Comparison of ENCODE assay signal across 11 cellular contexts in the genomic region with DNA sequence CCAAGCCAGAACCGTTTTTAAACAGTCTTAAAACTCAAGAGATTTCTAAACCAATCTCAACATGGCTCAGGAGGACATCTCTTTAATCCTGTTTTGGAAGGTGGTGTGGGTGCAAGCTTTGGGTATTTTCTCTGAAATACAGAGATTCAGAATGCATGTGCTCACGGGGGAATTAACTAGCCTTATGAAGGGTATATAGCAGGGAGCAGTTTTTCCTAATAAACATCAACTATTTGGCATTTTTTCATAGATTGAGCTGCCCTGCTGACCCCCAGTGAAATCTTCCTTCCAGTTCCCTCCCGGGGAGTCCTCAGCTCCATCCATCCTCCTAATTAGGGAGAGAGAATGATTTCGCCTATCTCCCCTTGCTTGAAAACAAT.
A peak's percentile ranks its signal among the peaks of the same experiment; 100 is the strongest.
DNase-seq lines count a peak whose midpoint lies in the region; ATAC-seq and TF ChIP-seq lines count a peak whose summit lies in the region.
"Had no signal": no experiment of that assay in that cellular context is flagged by ENCODE, and none has a peak within 500 bp of the region (broad histone marks: within the 10 kb centered on the region; RNA-seq: fewer than 3 reads in every experiment).

No MANE protein-coding gene starts in this region.

- peak in 1 of 4 experiments; percentile 11 for TF ChIP-seq CTCF in gastroesophageal sphincter (IDR thresholded peaks at IDR 0.05)
- TF ChIP-seq CTCF in GM20000 (IDR thresholded peaks at IDR 0.05; ENCODE audit: extremely low read depth, missing control alignments): no peak

- TF ChIP-seq EP300 in gastroesophageal sphincter (IDR thresholded peaks at IDR 0.05): no peak

- H3K27me3 ChIP-seq in CD8-positive, alpha-beta memory T cell (ENCODE audit: insufficient read depth, low read length, poor library complexity, severe bottlenecking): no peaks in the 10 kb centered on the region
- no peaks in the 10 kb centered on the region for H3K27me3 ChIP-seq in SJCRH30
- H3K27me3 ChIP-seq in gastroesophageal sphincter: no peaks in the 10 kb centered on the region
- H3K27me3 ChIP-seq in rectal smooth muscle tissue (ENCODE audit: control insufficient read depth, insufficient read depth, low read length): no peaks in the 10 kb centered on the region
- H3K27me3 ChIP-seq: pancreas, testis had no signal

- H3K27me3 Mint-ChIP-seq in CD8-positive, alpha-beta memory T cell: no peaks in the 10 kb centered on the region
- H3K27me3 Mint-ChIP-seq in T-cell: no peaks in the 10 kb centered on the region

- peaks cover 45 to 52% (median 49%) of the 10 kb centered on the region in 3 donors for H3K4me1 Mint-ChIP-seq in CD8-positive, alpha-beta memory T cell
- peaks cover 24 to 55% (median 27%) of the 10 kb centered on the region in 3 donors for H3K4me1 Mint-ChIP-seq in T-cell

- POLR2A ChIA-PET in CD8-positive, alpha-beta memory T cell (lab: Charles Lee): no interaction called here
- POLR2A ChIA-PET in T-cell (lab: Charles Lee): no interaction called here

- no peak overlapping the region for H3K4me3 Mint-ChIP-seq in CD8-positive, alpha-beta memory T cell
- H3K4me3 Mint-ChIP-seq in T-cell: no peak overlapping the region

- H3K9me3 ChIP-seq in CD8-positive, alpha-beta memory T cell (ENCODE audit: low read length): no peaks in the 10 kb centered on the region
- H3K9me3 ChIP-seq in SJCRH30 (replicated peaks): no peaks in the 10 kb centered on the region
- H3K9me3 ChIP-seq in gastroesophageal sphincter: no peaks in the 10 kb centered on the region
- H3K9me3 ChIP-seq: pancreas, testis had no signal

- H3K9ac ChIP-seq in rectal smooth muscle tissue (ENCODE audit: low read length): no peak overlapping the region

- TF ChIP-seq POLR2A in gastroesophageal sphincter (IDR thresholded peaks at IDR 0.05): no peak

- peaks cover 25% of the 10 kb centered on the region for H3K4me1 ChIP-seq in CD8-positive, alpha-beta memory T cell (ENCODE audit: insufficient read depth, low read length)
- H3K4me1 ChIP-seq in SJCRH30 (peaks cover 17% of the 10 kb centered on the region; the same call in 1 of the 2 replicates), gastroesophageal sphincter (peaks cover 6 to 67% (median 28%) of the 10 kb centered on the region in 3 donors), rectal smooth muscle tissue (ENCODE audit: control insufficient read depth, insufficient read depth, low read length) (peaks cover 19% of the 10 kb centered on the region)

- DNase-seq in CD8-positive, alpha-beta memory T cell: no peak
- DNase-seq in SJCRH30: no peak
- no peak for DNase-seq in T-cell
- DNase-seq in GM20000 (ENCODE audit: low spot score): no peak
- no peak for DNase-seq in HuH-7.5 (ENCODE audit: low spot score)
- DNase-seq: testis had no signal

- no peak overlapping the region for H3K4me3 ChIP-seq in CD8-positive, alpha-beta memory T cell (ENCODE audit: low read length)
- H3K4me3 ChIP-seq in SJCRH30: peak overlapping the region; percentile 32
- no peak overlapping the region for H3K4me3 ChIP-seq in gastroesophageal sphincter
- no peak overlapping the region for H3K4me3 ChIP-seq in rectal smooth muscle tissue (ENCODE audit: low read length)
- H3K4me3 ChIP-seq: pancreas, testis had no signal

- CTCF ChIA-PET in CD8-positive, alpha-beta memory T cell (lab: Charles Lee): no interaction called here
- CTCF ChIA-PET in T-cell (lab: Charles Lee): interaction anchor here in 1 of 2 donors (0.6 kb wide), 1 partner anchor 127 kb away, joined by 4 read pairs; no protein-coding TSS in a partner anchor

- ATAC-seq in gastroesophageal sphincter: no peak
- ATAC-seq in T-cell (replicated peaks in 1 of 4): no peak
- no peak for ATAC-seq in HG02852 (IDR thresholded peaks at IDR 0.05; ENCODE audit: unreplicated experiment)

- H3K27ac ChIP-seq in CD8-positive, alpha-beta memory T cell (ENCODE audit: low read depth, low read length): peak overlapping the region; percentile 33
- H3K27ac ChIP-seq in SJCRH30 (peak overlapping the region; percentile 19; the same call in 1 of the 2 replicates), gastroesophageal sphincter (peak overlapping the region; percentile 15 to 75 (median 64)), rectal smooth muscle tissue (ENCODE audit: low read depth, low read length) (peak overlapping the region; percentile 51)
- H3K27ac ChIP-seq: epithelial cell of prostate had no signal

- peak overlapping the region in 1 of 8 donors; percentile 26 for H3K27ac Mint-ChIP-seq in CD8-positive, alpha-beta memory T cell
- no peak overlapping the region for H3K27ac Mint-ChIP-seq in T-cell

- H3K9me3 Mint-ChIP-seq in CD8-positive, alpha-beta memory T cell: no peaks in the 10 kb centered on the region
- H3K9me3 Mint-ChIP-seq in T-cell: no peaks in the 10 kb centered on the region

- H3K36me3 ChIP-seq in CD8-positive, alpha-beta memory T cell (ENCODE audit: insufficient read depth, low read length): no peaks in the 10 kb centered on the region
- H3K36me3 ChIP-seq in SJCRH30: no peaks in the 10 kb centered on the region; the same call in none of the 2 replicates
- H3K36me3 ChIP-seq in gastroesophageal sphincter: no peaks in the 10 kb centered on the region
- H3K36me3 ChIP-seq in rectal smooth muscle tissue (ENCODE audit: control insufficient read depth, insufficient read depth, low read length): no peaks in the 10 kb centered on the region
- H3K36me3 ChIP-seq: pancreas had no signal

- H3K36me3 Mint-ChIP-seq in CD8-positive, alpha-beta memory T cell: peaks cover 0 to 11% (median 1%) of the 10 kb centered on the region in 3 donors
- H3K36me3 Mint-ChIP-seq in T-cell: peaks cover 10% of the 10 kb centered on the region

- 28 to 40% methylated on average over 3 to 4 of the region's 4 CpGs for WGBS in gastroesophageal sphincter (ENCODE audit: low coverage in 1 of 2), 2 donors
